Comparison of ENCODE assay signal across 1 cellular context in genomic region chr4:98508248-98508647, GRCh38.
TF ChIP-seq lines count a peak whose summit lies in the region.

No MANE protein-coding gene starts in this region.

TF ChIP-seq in IMR-90, 13 proteins besides CTCF, POLR2A, EP300 and RAD21:
- TF ChIP-seq CEBPB (IDR thresholded peaks at IDR 0.05; ENCODE audit: low read depth, low read length): no peak
- no peak for TF ChIP-seq BHLHE40 (IDR thresholded peaks at IDR 0.05; ENCODE audit: low read depth, low read length)
- TF ChIP-seq RCOR1 (IDR thresholded peaks at IDR 0.05; ENCODE audit: insufficient replicate concordance, low read length): no peak
- TF ChIP-seq ELK1 (IDR thresholded peaks at IDR 0.05; ENCODE audit: borderline replicate concordance, low read depth, low read length): no peak
- TF ChIP-seq CHD1 (IDR thresholded peaks at IDR 0.05; ENCODE audit: low read depth, low read length): no peak
- no peak for TF ChIP-seq MAZ (IDR thresholded peaks at IDR 0.05; ENCODE audit: borderline replicate concordance, low read depth, low read length)
- no peak for TF ChIP-seq FOS (IDR thresholded peaks at IDR 0.05; ENCODE audit: low read depth, low read length)
- no peak for TF ChIP-seq SMC3 (IDR thresholded peaks at IDR 0.05; ENCODE audit: low read depth, low read length)
- TF ChIP-seq MAFK (IDR thresholded peaks at IDR 0.05; ENCODE audit: low read depth, low read length): no peak
- TF ChIP-seq RFX5 (IDR thresholded peaks at IDR 0.05; ENCODE audit: low read depth, low read length): no peak
- no peak for TF ChIP-seq MXI1 (IDR thresholded peaks at IDR 0.05; ENCODE audit: borderline replicate concordance, low read depth, low read length)
- TF ChIP-seq NFE2L2 (IDR thresholded peaks at IDR 0.05; ENCODE audit: low read depth, low read length): no peak
- TF ChIP-seq, protein P1, sequence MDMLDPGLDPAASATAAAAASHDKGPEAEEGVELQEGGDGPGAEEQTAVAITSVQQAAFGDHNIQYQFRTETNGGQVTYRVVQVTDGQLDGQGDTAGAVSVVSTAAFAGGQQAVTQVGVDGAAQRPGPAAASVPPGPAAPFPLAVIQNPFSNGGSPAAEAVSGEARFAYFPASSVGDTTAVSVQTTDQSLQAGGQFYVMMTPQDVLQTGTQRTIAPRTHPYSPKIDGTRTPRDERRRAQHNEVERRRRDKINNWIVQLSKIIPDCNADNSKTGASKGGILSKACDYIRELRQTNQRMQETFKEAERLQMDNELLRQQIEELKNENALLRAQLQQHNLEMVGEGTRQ (IDR thresholded peaks at IDR 0.05; ENCODE audit: low read depth, low read length): no peak
